ENCODE assay signal across 34 cellular contexts in genomic region chr5:63094730-63095129, GRCh38.
"Had no signal": no experiment of that assay in that cellular context is flagged by ENCODE, and none has a peak within 500 bp of the region (broad histone marks: within the 10 kb centered on the region; RNA-seq: fewer than 3 reads in every experiment).

No MANE protein-coding gene starts in this region.

- H3K4me1 ChIP-seq: adrenal gland, ascending aorta, body of pancreas, breast epithelium had no signal

- ATAC-seq: activated naive CD4-positive, alpha-beta T cell treated with anti-CD3 and anti-CD28 coated beads, Interleukin-2, amount 50 U/mL, for 72 hours; activated naive CD8-positive, alpha-beta T cell treated with anti-CD3 and anti-CD28 coated beads, Interleukin-2, amount 50 U/mL, for 24 hours; activated T-cell treated with anti-CD3 and anti-CD28 coated beads, Interleukin-2, amount 50 U/mL, for 4 hours; activated T-cell treated with anti-CD3 and anti-CD28 coated beads, Interleukin-2, amount 50 U/mL, for 72 hours; activated T-helper 17 cell treated with anti-CD3 and anti-CD28 coated beads, Interleukin-2, amount 50 U/mL, for 72 hours; body of pancreas had no signal

- H3K9me3 ChIP-seq: adrenal gland, ascending aorta, body of pancreas, breast epithelium had no signal

- H3K4me3 ChIP-seq: adrenal gland, ascending aorta, body of pancreas, breast epithelium, cardiac muscle cell had no signal

- H3K4me1 Mint-ChIP-seq: activated naive CD4-positive, alpha-beta T cell treated with anti-CD3 and anti-CD28 coated beads, Interleukin-2, amount 10 ng/mL, durations not matched to agents 7 days and 5 days; activated naive CD4-positive, alpha-beta T cell treated with anti-CD3 and anti-CD28 coated beads, Interleukin-2, amount 50 U/mL, for 24 hours; activated naive CD8-positive, alpha-beta T cell treated with anti-CD3 and anti-CD28 coated beads for 36 hours; activated naive CD8-positive, alpha-beta T cell treated with anti-CD3 and anti-CD28 coated beads, Interleukin-2, amount 10 ng/mL, durations not matched to agents 7 days and 5 days; activated naive CD8-positive, alpha-beta T cell treated with anti-CD3 and anti-CD28 coated beads, Interleukin-2, amount 50 U/mL, for 24 hours; activated T-helper 17 cell treated with anti-CD3 and anti-CD28 coated beads, Interleukin-2, amount 50 U/mL, for 72 hours; central memory CD8-positive, alpha-beta T cell had no signal

- H3K27ac Mint-ChIP-seq: activated naive CD4-positive, alpha-beta T cell treated with anti-CD3 and anti-CD28 coated beads for 36 hours; activated naive CD4-positive, alpha-beta T cell treated with anti-CD3 and anti-CD28 coated beads, Interleukin-2, amount 10 ng/mL, durations not matched to agents 7 days and 5 days; activated naive CD4-positive, alpha-beta T cell treated with anti-CD3 and anti-CD28 coated beads, Interleukin-2, amount 50 U/mL, for 24 hours; activated naive CD4-positive, alpha-beta T cell treated with anti-CD3 and anti-CD28 coated beads, Interleukin-2, amount 50 U/mL, for 72 hours; activated naive CD8-positive, alpha-beta T cell; activated naive CD8-positive, alpha-beta T cell treated with anti-CD3 and anti-CD28 coated beads for 36 hours; activated naive CD8-positive, alpha-beta T cell treated with anti-CD3 and anti-CD28 coated beads, Interleukin-2, amount 10 ng/mL, durations not matched to agents 7 days and 5 days; activated naive CD8-positive, alpha-beta T cell treated with anti-CD3 and anti-CD28 coated beads, Interleukin-2, amount 50 U/mL, for 24 hours; activated T-cell treated with anti-CD3 and anti-CD28 coated beads, Interleukin-2, amount 50 U/mL, for 72 hours; activated T-helper 1 cell treated with anti-CD3 and anti-CD28 coated beads, Interleukin-12 subunit alpha, Interleukin-12 subunit beta, Interleukin-2, Interleukin-4 antibody, amounts not matched to agents 30 ng/mL and 10 ng/mL and 1 ng/mL, durations not matched to agents 14 hours and 24 hours and 36 hours; activated T-helper 17 cell treated with anti-CD3 and anti-CD28 coated beads, Interleukin-2, amount 50 U/mL, for 72 hours; activated T-helper 2 cell treated with anti-CD3 and anti-CD28 coated beads, Interferon-gamma antibody, Interleukin-2, Interleukin-4, amounts not matched to agents 10 μg/mL and 5 μg/mL and 100 μg/mL, durations not matched to agents 14 hours and 24 hours and 36 hours; brain had no signal

- H3K36me3 ChIP-seq: adrenal gland, ascending aorta, brain microvascular endothelial cell, breast epithelium, cardiac muscle cell had no signal

- H3K27ac ChIP-seq: adrenal gland, ascending aorta, body of pancreas, brain microvascular endothelial cell, breast epithelium, cardiac muscle cell had no signal

- H3K36me3 Mint-ChIP-seq: activated naive CD4-positive, alpha-beta T cell treated with anti-CD3 and anti-CD28 coated beads, Interleukin-2, amount 10 ng/mL, durations not matched to agents 7 days and 5 days; activated naive CD4-positive, alpha-beta T cell treated with anti-CD3 and anti-CD28 coated beads, Interleukin-2, amount 50 U/mL, for 24 hours; activated naive CD4-positive, alpha-beta T cell treated with anti-CD3 and anti-CD28 coated beads, Interleukin-2, amount 50 U/mL, for 72 hours; activated naive CD8-positive, alpha-beta T cell; activated naive CD8-positive, alpha-beta T cell treated with anti-CD3 and anti-CD28 coated beads for 36 hours; activated naive CD8-positive, alpha-beta T cell treated with anti-CD3 and anti-CD28 coated beads, Interleukin-2, amount 10 ng/mL, durations not matched to agents 7 days and 5 days; brain had no signal

- H3K27me3 Mint-ChIP-seq: activated naive CD4-positive, alpha-beta T cell treated with anti-CD3 and anti-CD28 coated beads, Interleukin-2, amount 10 ng/mL, durations not matched to agents 7 days and 5 days; activated naive CD4-positive, alpha-beta T cell treated with anti-CD3 and anti-CD28 coated beads, Interleukin-2, amount 50 U/mL, for 24 hours; activated naive CD8-positive, alpha-beta T cell; activated naive CD8-positive, alpha-beta T cell treated with anti-CD3 and anti-CD28 coated beads for 36 hours; activated naive CD8-positive, alpha-beta T cell treated with anti-CD3 and anti-CD28 coated beads, Interleukin-2, amount 10 ng/mL, durations not matched to agents 7 days and 5 days; activated naive CD8-positive, alpha-beta T cell treated with anti-CD3 and anti-CD28 coated beads, Interleukin-2, amount 50 U/mL, for 24 hours; activated T-helper 17 cell treated with anti-CD3 and anti-CD28 coated beads, Interleukin-2, amount 50 U/mL, for 72 hours; central memory CD8-positive, alpha-beta T cell had no signal

- DNase-seq: activated effector memory CD4-positive, alpha-beta T cell treated with anti-CD3 and anti-CD28 coated beads, Interleukin-2, amount 50 U/mL, for 16 hours; activated effector memory CD4-positive, alpha-beta T cell treated with Interleukin-2 at 50 U/mL for 16 hours; activated gamma-delta T cell; activated gamma-delta T cell treated with Interleukin-2 at 50 U/mL for 16 hours; activated naive CD4-positive, alpha-beta T cell; activated naive CD4-positive, alpha-beta T cell treated with anti-CD3 and anti-CD28 coated beads for 36 hours; activated naive CD4-positive, alpha-beta T cell treated with anti-CD3 and anti-CD28 coated beads, Interleukin-2, amount 10 ng/mL, durations not matched to agents 7 days and 5 days; activated naive CD4-positive, alpha-beta T cell treated with anti-CD3 and anti-CD28 coated beads, Interleukin-2, amount 50 U/mL, for 16 hours; activated naive CD4-positive, alpha-beta T cell treated with Interleukin-2 at 50 U/mL for 16 hours; activated naive CD8-positive, alpha-beta T cell treated with anti-CD3 and anti-CD28 coated beads for 36 hours; activated naive CD8-positive, alpha-beta T cell treated with anti-CD3 and anti-CD28 coated beads, Interleukin-2, amount 10 ng/mL, durations not matched to agents 7 days and 5 days; activated naive CD8-positive, alpha-beta T cell treated with anti-CD3 and anti-CD28 coated beads, Interleukin-2, amount 50 U/mL, for 24 hours; activated T-cell treated with anti-CD3 and anti-CD28 coated beads, Interleukin-2, amount 50 U/mL, for 4 hours; activated T-cell treated with anti-CD3 and anti-CD28 coated beads, Interleukin-2, amount 50 U/mL, for 48 hours; activated T-cell treated with anti-CD3 and anti-CD28 coated beads, Interleukin-2, amount 50 U/mL, for 72 hours; adrenal gland; amniotic stem cell; aorta; body of pancreas; brain microvascular endothelial cell; caudate nucleus; central memory CD4-positive, alpha-beta T cell; cerebellar nuclear complex had no signal

- H3K9me3 Mint-ChIP-seq: activated naive CD4-positive, alpha-beta T cell treated with anti-CD3 and anti-CD28 coated beads, Interleukin-2, amount 10 ng/mL, durations not matched to agents 7 days and 5 days; activated naive CD4-positive, alpha-beta T cell treated with anti-CD3 and anti-CD28 coated beads, Interleukin-2, amount 50 U/mL, for 24 hours; activated naive CD8-positive, alpha-beta T cell treated with anti-CD3 and anti-CD28 coated beads, Interleukin-2, amount 10 ng/mL, durations not matched to agents 7 days and 5 days; activated naive CD8-positive, alpha-beta T cell treated with anti-CD3 and anti-CD28 coated beads, Interleukin-2, amount 50 U/mL, for 24 hours; activated T-helper 1 cell treated with anti-CD3 and anti-CD28 coated beads, Interleukin-12 subunit alpha, Interleukin-12 subunit beta, Interleukin-2, Interleukin-4 antibody, amounts not matched to agents 30 ng/mL and 10 ng/mL and 1 ng/mL, durations not matched to agents 14 hours and 24 hours and 36 hours; activated T-helper 2 cell treated with anti-CD3 and anti-CD28 coated beads, Interferon-gamma antibody, Interleukin-2, Interleukin-4, amounts not matched to agents 10 μg/mL and 5 μg/mL and 100 μg/mL, durations not matched to agents 14 hours and 24 hours and 36 hours had no signal

- H3K27me3 ChIP-seq: adrenal gland, ascending aorta, body of pancreas, brain microvascular endothelial cell, breast epithelium, cardiac muscle cell had no signal

- H3K4me3 Mint-ChIP-seq: activated naive CD4-positive, alpha-beta T cell treated with anti-CD3 and anti-CD28 coated beads for 36 hours; activated naive CD4-positive, alpha-beta T cell treated with anti-CD3 and anti-CD28 coated beads, Interleukin-2, amount 10 ng/mL, durations not matched to agents 7 days and 5 days; activated naive CD4-positive, alpha-beta T cell treated with anti-CD3 and anti-CD28 coated beads, Interleukin-2, amount 50 U/mL, for 24 hours; activated naive CD8-positive, alpha-beta T cell; activated naive CD8-positive, alpha-beta T cell treated with anti-CD3 and anti-CD28 coated beads for 36 hours; activated naive CD8-positive, alpha-beta T cell treated with anti-CD3 and anti-CD28 coated beads, Interleukin-2, amount 10 ng/mL, durations not matched to agents 7 days and 5 days; activated naive CD8-positive, alpha-beta T cell treated with anti-CD3 and anti-CD28 coated beads, Interleukin-2, amount 50 U/mL, for 24 hours; activated T-cell treated with anti-CD3 and anti-CD28 coated beads, Interleukin-2, amount 50 U/mL, for 4 hours; activated T-cell treated with anti-CD3 and anti-CD28 coated beads, Interleukin-2, amount 50 U/mL, for 72 hours; activated T-helper 1 cell treated with anti-CD3 and anti-CD28 coated beads, Interleukin-12 subunit alpha, Interleukin-12 subunit beta, Interleukin-2, Interleukin-4 antibody, amounts not matched to agents 30 ng/mL and 10 ng/mL and 1 ng/mL, durations not matched to agents 14 hours and 24 hours and 36 hours; activated T-helper 17 cell treated with anti-CD3 and anti-CD28 coated beads, Interleukin-2, amount 50 U/mL, for 72 hours; brain; central memory CD8-positive, alpha-beta T cell had no signal
